30 cellular contexts compared by ENCODE assay signal in the genomic region with DNA sequence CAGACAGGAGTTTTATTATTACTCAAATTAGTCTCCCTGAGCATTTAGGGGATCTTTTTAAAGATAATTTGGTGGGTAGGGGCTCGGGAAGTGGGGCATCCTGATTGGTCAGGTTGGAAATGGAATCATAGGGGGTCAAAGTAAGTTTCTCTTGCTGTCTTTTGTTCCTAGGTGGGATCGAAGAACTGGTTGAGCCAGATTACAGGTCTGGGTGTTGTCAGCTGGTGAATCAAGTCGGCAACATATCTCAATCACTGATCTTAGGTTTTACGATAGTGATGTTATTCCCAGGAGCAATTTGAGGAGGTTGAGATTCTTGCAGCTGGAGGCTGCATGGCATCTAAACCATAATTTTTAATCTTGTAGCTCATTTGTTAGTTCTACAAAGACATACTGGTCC.
"Had no signal": no experiment of that assay in that cellular context is flagged by ENCODE, and none has a peak within 500 bp of the region (broad histone marks: within the 10 kb centered on the region; RNA-seq: fewer than 3 reads in every experiment).

No MANE protein-coding gene starts in this region.

- DNase-seq: activated CD4-positive, alpha-beta T cell treated with anti-CD3 and anti-CD28 coated beads for 36 hours; activated CD4-positive, CD25-positive, alpha-beta regulatory T cell; activated CD8-positive, alpha-beta memory T cell treated with anti-CD3 and anti-CD28 coated beads, Interleukin-2, amount 10 ng/mL, durations not matched to agents 7 days and 5 days; activated CD8-positive, alpha-beta T cell treated with anti-CD3 and anti-CD28 coated beads, Interleukin-2, amount 10 ng/mL, durations not matched to agents 7 days and 5 days; activated naive CD8-positive, alpha-beta T cell treated with anti-CD3 and anti-CD28 coated beads, Interleukin-2, amount 50 U/mL, for 24 hours; activated T-cell treated with anti-CD3 and anti-CD28 coated beads, Interleukin-2, amount 50 U/mL, for 48 hours; amygdala; central memory CD4-positive, alpha-beta T cell; endodermal cell; esophagus squamous epithelium; foreskin melanocyte; left lung; lower lobe of right lung; mesenchymal stem cell; mucosa of descending colon; posterior cingulate gyrus; right cardiac atrium; stimulated activated CD4-positive, alpha-beta T cell treated with anti-CD3 and anti-CD28 coated beads, Interleukin-15, amount 100 ng/mL, for 24 hours; stimulated activated CD4-positive, alpha-beta T cell treated with anti-CD3 and anti-CD28 coated beads, Interleukin-2, amount 100 ng/mL, for 24 hours; stimulated activated naive CD4-positive, alpha-beta T cell; T-cell; tibial artery had no signal

- H3K9me3 Mint-ChIP-seq: activated naive CD4-positive, alpha-beta T cell treated with anti-CD3 and anti-CD28 coated beads, Interleukin-2, amount 50 U/mL, for 24 hours; activated naive CD8-positive, alpha-beta T cell treated with anti-CD3 and anti-CD28 coated beads, Interleukin-2, amount 50 U/mL, for 24 hours; nephron; T-cell; T-helper 2 cell treated with Interferon-gamma antibody and Interleukin-4, amounts not matched to agents 5 μg/mL and 100 μg/mL, for 36 hours had no signal

- H3K36me3 ChIP-seq: breast epithelium, esophagus squamous epithelium, left lung, lower lobe of right lung, suprapubic skin, tibial artery had no signal

- ATAC-seq: activated CD4-positive, alpha-beta T cell treated with anti-CD3 and anti-CD28 coated beads for 36 hours; activated CD8-positive, alpha-beta memory T cell treated with anti-CD3 and anti-CD28 coated beads, Interleukin-2, amount 10 ng/mL, durations not matched to agents 7 days and 5 days; activated CD8-positive, alpha-beta T cell treated with anti-CD3 and anti-CD28 coated beads, Interleukin-2, amount 10 ng/mL, durations not matched to agents 7 days and 5 days; activated naive CD8-positive, alpha-beta T cell treated with anti-CD3 and anti-CD28 coated beads, Interleukin-2, amount 50 U/mL, for 24 hours; left lung; lower lobe of right lung; mucosa of descending colon; right cardiac atrium; T-cell had no signal

- H3K4me1 Mint-ChIP-seq: activated CD4-positive, alpha-beta T cell treated with anti-CD3 and anti-CD28 coated beads for 36 hours; activated CD8-positive, alpha-beta memory T cell treated with anti-CD3 and anti-CD28 coated beads, Interleukin-2, amount 10 ng/mL, durations not matched to agents 7 days and 5 days; activated naive CD4-positive, alpha-beta T cell treated with anti-CD3 and anti-CD28 coated beads, Interleukin-2, amount 50 U/mL, for 24 hours; activated naive CD8-positive, alpha-beta T cell treated with anti-CD3 and anti-CD28 coated beads, Interleukin-2, amount 50 U/mL, for 24 hours; endodermal cell; nephron; T-cell had no signal

- H3K27me3 ChIP-seq: esophagus squamous epithelium, left lung, suprapubic skin, tibial artery had no signal

- H3K4me1 ChIP-seq: breast epithelium, esophagus squamous epithelium, left lung, lower lobe of right lung, suprapubic skin, tibial artery had no signal

- H3K4me3 Mint-ChIP-seq: activated CD4-positive, alpha-beta T cell treated with anti-CD3 and anti-CD28 coated beads for 36 hours; activated CD8-positive, alpha-beta memory T cell treated with anti-CD3 and anti-CD28 coated beads, Interleukin-2, amount 10 ng/mL, durations not matched to agents 7 days and 5 days; activated CD8-positive, alpha-beta T cell treated with anti-CD3 and anti-CD28 coated beads, Interleukin-2, amount 10 ng/mL, durations not matched to agents 7 days and 5 days; activated naive CD4-positive, alpha-beta T cell treated with anti-CD3 and anti-CD28 coated beads, Interleukin-2, amount 50 U/mL, for 24 hours; activated naive CD8-positive, alpha-beta T cell treated with anti-CD3 and anti-CD28 coated beads, Interleukin-2, amount 50 U/mL, for 24 hours; endodermal cell; nephron; T-cell; T-helper 2 cell treated with Interferon-gamma antibody and Interleukin-4, amounts not matched to agents 5 μg/mL and 100 μg/mL, for 36 hours had no signal

- H3K27me3 Mint-ChIP-seq: activated CD4-positive, alpha-beta T cell treated with anti-CD3 and anti-CD28 coated beads for 36 hours; activated CD8-positive, alpha-beta memory T cell treated with anti-CD3 and anti-CD28 coated beads, Interleukin-2, amount 10 ng/mL, durations not matched to agents 7 days and 5 days; activated naive CD4-positive, alpha-beta T cell treated with anti-CD3 and anti-CD28 coated beads, Interleukin-2, amount 50 U/mL, for 24 hours; activated naive CD8-positive, alpha-beta T cell treated with anti-CD3 and anti-CD28 coated beads, Interleukin-2, amount 50 U/mL, for 24 hours had no signal

- H3K4me3 ChIP-seq: breast epithelium, esophagus squamous epithelium, left lung, lower lobe of right lung, mucosa of descending colon, suprapubic skin, tibial artery had no signal

- H3K9me3 ChIP-seq: breast epithelium, esophagus squamous epithelium, left lung, lower lobe of right lung, mucosa of descending colon, suprapubic skin, tibial artery had no signal

- H3K27ac ChIP-seq: breast epithelium, epithelial cell of prostate, esophagus squamous epithelium, left lung, lower lobe of right lung, suprapubic skin, tibial artery had no signal

- H3K27ac Mint-ChIP-seq: activated CD4-positive, alpha-beta T cell treated with anti-CD3 and anti-CD28 coated beads for 36 hours; activated CD8-positive, alpha-beta memory T cell treated with anti-CD3 and anti-CD28 coated beads, Interleukin-2, amount 10 ng/mL, durations not matched to agents 7 days and 5 days; activated CD8-positive, alpha-beta T cell treated with anti-CD3 and anti-CD28 coated beads, Interleukin-2, amount 10 ng/mL, durations not matched to agents 7 days and 5 days; activated naive CD4-positive, alpha-beta T cell treated with anti-CD3 and anti-CD28 coated beads, Interleukin-2, amount 50 U/mL, for 24 hours; activated naive CD8-positive, alpha-beta T cell treated with anti-CD3 and anti-CD28 coated beads, Interleukin-2, amount 50 U/mL, for 24 hours; activated T-helper 2 cell treated with anti-CD3 and anti-CD28 coated beads, Interferon-gamma antibody, Interleukin-2, Interleukin-4, amounts not matched to agents 10 μg/mL and 5 μg/mL and 100 μg/mL, durations not matched to agents 14 hours and 24 hours and 36 hours; endodermal cell; nephron; T-cell; T-helper 2 cell treated with Interferon-gamma antibody and Interleukin-4, amounts not matched to agents 5 μg/mL and 100 μg/mL, for 36 hours had no signal

- FAIRE-seq: urothelium cell line had no signal

- H3K36me3 Mint-ChIP-seq: activated CD8-positive, alpha-beta memory T cell treated with anti-CD3 and anti-CD28 coated beads, Interleukin-2, amount 10 ng/mL, durations not matched to agents 7 days and 5 days; activated naive CD4-positive, alpha-beta T cell treated with anti-CD3 and anti-CD28 coated beads, Interleukin-2, amount 50 U/mL, for 24 hours; T-cell had no signal
